In the genomic region with DNA sequence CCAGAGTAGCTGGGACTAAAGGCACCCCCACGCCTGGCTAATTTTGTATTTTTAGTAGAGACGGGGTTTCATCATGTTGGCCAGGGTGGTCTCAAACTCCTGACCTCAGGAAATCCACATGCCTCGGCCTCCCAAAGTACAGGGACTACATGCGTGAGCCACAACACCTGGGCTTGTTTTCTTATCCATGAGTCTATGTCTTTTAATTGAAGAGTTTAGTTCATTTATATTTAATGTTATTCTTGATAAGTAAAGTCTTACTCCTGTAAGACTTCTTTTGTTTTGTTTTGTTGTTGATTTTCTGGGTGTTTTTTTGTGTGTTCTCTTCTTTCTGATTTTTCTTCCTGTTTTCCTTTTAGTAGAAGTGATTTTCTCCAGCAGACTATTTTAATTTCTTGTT, we compare ENCODE assay signal across 11 cellular contexts.
"Had no signal": no experiment of that assay in that cellular context is flagged by ENCODE, and none has a peak within 500 bp of the region (broad histone marks: within the 10 kb centered on the region; RNA-seq: fewer than 3 reads in every experiment).

No MANE protein-coding gene starts in this region.

- H3K4me2 ChIP-seq: GM23338 had no signal

- H2AFZ ChIP-seq: GM23248, GM23338 had no signal

- H3K36me3 ChIP-seq: HAP-1 had no signal

- H3K9ac ChIP-seq: GM23248 had no signal

- H3K4me1 ChIP-seq: HAP-1 had no signal

- H3K27ac ChIP-seq: GM23248 had no signal

- H3K4me3 ChIP-seq: GM23248, GM23338, HAP-1 had no signal

- ATAC-seq: GM23338, HCT116 had no signal

- DNase-seq: GM23248, GOT3, H7, H9, HCEC 1CT, HFFc6 had no signal

- FAIRE-seq: H1, H54 had no signal
